In genomic region chr12:93344876-93345275, GRCh38 we compare ENCODE assay signal across 28 cellular contexts.
"Had no signal": no experiment of that assay in that cellular context is flagged by ENCODE, and none has a peak within 500 bp of the region (broad histone marks: within the 10 kb centered on the region; RNA-seq: fewer than 3 reads in every experiment).

No MANE protein-coding gene starts in this region.

- H3K27me3 Mint-ChIP-seq: dendritic cell treated with granulocyte-macrophage colony-stimulating factor and Interleukin-4, amounts not matched to agents 40 ng/mL and 50 ng/mL, for 4 days; naive B cell; stimulated activated memory B cell treated with anti-CD40 and anti-IgM and Interleukin-4, amounts not matched to agents 10 μg/mL and 1 μg/mL and 100 μg/mL, for 72 hours; stimulated activated naive CD8-positive, alpha-beta T cell treated with anti-CD3 and anti-CD28 coated beads, Interleukin-15, Interleukin-2, amounts not matched to agents 100 ng/mL and 50 ng/mL, for 24 hours had no signal

- H3K4me1 ChIP-seq: lower lobe of right lung, parathyroid adenoma, prostate gland, right lobe of liver, spleen, upper lobe of left lung, uterus had no signal

- H2AFZ ChIP-seq: parathyroid adenoma had no signal

- FAIRE-seq: kidney had no signal

- H3K27me3 ChIP-seq: esophagus muscularis mucosa, gastroesophageal sphincter, right lobe of liver, spleen, tibial artery, upper lobe of left lung, uterus had no signal

- H3K9me3 ChIP-seq: esophagus muscularis mucosa, gastroesophageal sphincter, left ventricle myocardium inferior, lower lobe of right lung, prostate gland, right lobe of liver, spleen, tibial artery, upper lobe of left lung, uterus had no signal

- DNase-seq: effector CD4-positive, alpha-beta T cell; endodermal cell; foreskin fibroblast; glutamatergic neuron; kidney; left cardiac atrium; left ventricle myocardium inferior; lower lobe of right lung; mesenchymal stem cell; midbrain; naive B cell; nephron progenitor cell; retina; right lobe of liver; spleen; stimulated activated CD4-positive, alpha-beta T cell treated with anti-CD3 and anti-CD28 coated beads, Interleukin-15, amount 100 ng/mL, for 24 hours; stimulated activated CD4-positive, alpha-beta T cell treated with anti-CD3 and anti-CD28 coated beads, Interleukin-1b, Interleukin-23, amount 100 ng/mL, for 48 hours; stimulated activated CD4-positive, alpha-beta T cell treated with anti-CD3 and anti-CD28 coated beads, Interleukin-4, amount 100 ng/mL, for 24 hours; tibial artery; upper lobe of left lung; uterus had no signal

- H3K4me3 ChIP-seq: esophagus muscularis mucosa, gastroesophageal sphincter, left ventricle myocardium inferior, lower lobe of right lung, prostate gland, right lobe of liver, spleen, tibial artery, upper lobe of left lung, uterus had no signal

- H3K27ac ChIP-seq: esophagus muscularis mucosa, gastroesophageal sphincter, left ventricle myocardium inferior, lower lobe of right lung, parathyroid adenoma, prostate gland, right lobe of liver, spleen, tibial artery, upper lobe of left lung, uterus had no signal

- H3K4me1 Mint-ChIP-seq: endodermal cell; stimulated activated memory B cell treated with anti-CD40 and anti-IgM and Interleukin-4, amounts not matched to agents 10 μg/mL and 1 μg/mL and 100 μg/mL, for 72 hours had no signal

- H3K9me3 Mint-ChIP-seq: dendritic cell treated with granulocyte-macrophage colony-stimulating factor and Interleukin-4, amounts not matched to agents 40 ng/mL and 50 ng/mL, for 4 days; endodermal cell; naive B cell; nephron progenitor cell; stimulated activated memory B cell treated with anti-CD40 and anti-IgM and Interleukin-4, amounts not matched to agents 10 μg/mL and 1 μg/mL and 100 μg/mL, for 72 hours; stimulated activated naive CD8-positive, alpha-beta T cell treated with anti-CD3 and anti-CD28 coated beads, Interleukin-15, Interleukin-2, amounts not matched to agents 100 ng/mL and 50 ng/mL, for 24 hours had no signal

- H3K79me2 ChIP-seq: parathyroid adenoma had no signal

- H3K36me3 Mint-ChIP-seq: naive B cell; stimulated activated memory B cell treated with anti-CD40 and anti-IgM and Interleukin-4, amounts not matched to agents 10 μg/mL and 1 μg/mL and 100 μg/mL, for 72 hours had no signal

- H3K9ac ChIP-seq: parathyroid adenoma had no signal

- H3K4me3 Mint-ChIP-seq: dendritic cell treated with granulocyte-macrophage colony-stimulating factor and Interleukin-4, amounts not matched to agents 40 ng/mL and 50 ng/mL, for 4 days; endodermal cell; naive B cell; nephron progenitor cell; stimulated activated memory B cell treated with anti-CD40 and anti-IgM and Interleukin-4, amounts not matched to agents 10 μg/mL and 1 μg/mL and 100 μg/mL, for 72 hours; stimulated activated naive CD8-positive, alpha-beta T cell treated with anti-CD3 and anti-CD28 coated beads, Interleukin-15, Interleukin-2, amounts not matched to agents 100 ng/mL and 50 ng/mL, for 24 hours had no signal

- H3K36me3 ChIP-seq: esophagus muscularis mucosa, gastroesophageal sphincter, left ventricle myocardium inferior, lower lobe of right lung, prostate gland, right lobe of liver, spleen, tibial artery, upper lobe of left lung, uterus had no signal

- H3K27ac Mint-ChIP-seq: dendritic cell treated with granulocyte-macrophage colony-stimulating factor and Interleukin-4, amounts not matched to agents 40 ng/mL and 50 ng/mL, for 4 days; endodermal cell; nephron progenitor cell; stimulated activated memory B cell treated with anti-CD40 and anti-IgM and Interleukin-4, amounts not matched to agents 10 μg/mL and 1 μg/mL and 100 μg/mL, for 72 hours; stimulated activated naive CD8-positive, alpha-beta T cell treated with anti-CD3 and anti-CD28 coated beads, Interleukin-15, Interleukin-2, amounts not matched to agents 100 ng/mL and 50 ng/mL, for 24 hours had no signal
